1 cellular context compared by ENCODE assay signal in the genomic region with DNA sequence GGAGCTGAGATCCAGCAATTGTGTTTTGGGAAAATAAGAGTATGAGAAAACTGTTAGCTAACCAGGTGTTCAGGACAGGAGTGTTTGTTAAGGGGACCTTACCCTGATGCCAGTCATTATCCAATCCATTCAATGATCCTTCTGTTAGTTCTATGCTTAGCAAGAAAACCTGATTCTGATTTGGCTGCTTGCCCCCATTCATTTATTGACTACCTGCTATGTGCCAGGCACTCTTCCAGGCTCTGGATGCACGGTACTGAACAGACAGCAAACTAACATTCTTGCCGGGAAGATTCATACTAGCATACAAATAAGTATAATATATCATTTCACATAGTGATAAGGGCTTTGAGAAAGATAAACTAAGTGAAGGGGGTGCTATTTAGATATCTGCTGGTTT.
TF ChIP-seq lines count a peak whose summit lies in the region.

No MANE protein-coding gene starts in this region.

TF ChIP-seq in neural cell, 6 proteins besides CTCF, POLR2A, EP300 and RAD21 (continued from another document):
- TF ChIP-seq EZH2 (IDR thresholded peaks at IDR 0.05; ENCODE audit: borderline replicate concordance, insufficient read depth, low read length, poor library complexity, severe bottlenecking) (no peak), SMC3 (conservative IDR thresholded peaks at IDR 0.05; ENCODE audit: poor library complexity) (no peak), POLR2AphosphoS5 (IDR thresholded peaks at IDR 0.05) (no peak)
TF ChIP-seq in neural cell: peak in this region for 0.
